ENCODE assay signal across 1 cellular context in the genomic region with DNA sequence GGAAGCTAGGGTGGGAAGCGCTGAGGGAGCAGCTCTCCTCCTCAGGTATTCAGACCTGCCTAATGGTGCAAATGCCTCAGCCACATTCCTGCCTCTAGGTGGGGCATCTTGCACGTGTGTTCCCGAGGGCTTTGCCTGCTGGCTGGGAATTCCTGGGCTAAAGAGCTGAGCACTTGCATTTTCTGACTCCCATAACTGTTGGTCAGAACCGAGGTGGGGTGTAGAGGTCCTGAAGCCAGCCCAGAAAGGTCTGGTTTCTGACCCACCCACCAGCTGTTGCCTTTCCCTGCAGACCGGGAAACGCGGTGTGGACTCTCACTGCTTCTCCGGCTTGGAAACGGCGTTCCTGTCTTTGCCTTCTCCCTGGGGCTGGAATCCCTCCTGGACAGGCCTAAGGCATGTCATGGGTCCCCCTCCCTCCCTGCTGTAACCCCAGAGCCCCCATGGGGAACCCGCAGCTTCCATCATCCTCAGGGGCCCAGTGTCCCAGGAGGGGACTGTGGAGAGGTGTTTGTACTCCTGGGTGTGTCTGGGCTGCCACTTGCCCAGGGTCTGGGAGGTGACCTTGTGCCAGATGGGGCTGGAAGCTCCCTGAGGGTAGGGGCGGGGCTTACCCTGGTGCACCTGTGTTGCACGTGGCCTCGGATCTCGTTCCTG.
TF ChIP-seq lines count a peak whose summit lies in the region.

No MANE protein-coding gene starts in this region.

TF ChIP-seq in HepG2, 621 proteins besides CTCF, POLR2A, EP300 and RAD21 (continued from another document and continues in another):
- TF ChIP-seq, protein P1, sequence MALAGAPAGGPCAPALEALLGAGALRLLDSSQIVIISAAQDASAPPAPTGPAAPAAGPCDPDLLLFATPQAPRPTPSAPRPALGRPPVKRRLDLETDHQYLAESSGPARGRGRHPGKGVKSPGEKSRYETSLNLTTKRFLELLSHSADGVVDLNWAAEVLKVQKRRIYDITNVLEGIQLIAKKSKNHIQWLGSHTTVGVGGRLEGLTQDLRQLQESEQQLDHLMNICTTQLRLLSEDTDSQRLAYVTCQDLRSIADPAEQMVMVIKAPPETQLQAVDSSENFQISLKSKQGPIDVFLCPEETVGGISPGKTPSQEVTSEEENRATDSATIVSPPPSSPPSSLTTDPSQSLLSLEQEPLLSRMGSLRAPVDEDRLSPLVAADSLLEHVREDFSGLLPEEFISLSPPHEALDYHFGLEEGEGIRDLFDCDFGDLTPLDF (CRISPR knock-in tag; IDR thresholded peaks at IDR 0.05), result no peak
- TF ChIP-seq TP53 (CRISPR knock-in tag; conservative IDR thresholded peaks at IDR 0.05) (no peak), ZFP37 (CRISPR knock-in tag; IDR thresholded peaks at IDR 0.05; ENCODE audit: borderline replicate concordance) (no peak), ZNF484 (CRISPR knock-in tag; IDR thresholded peaks at IDR 0.05; ENCODE audit: borderline replicate concordance, low read depth) (no peak), MEF2D (CRISPR knock-in tag; IDR thresholded peaks at IDR 0.05) (no peak), ZNF20 (CRISPR knock-in tag; IDR thresholded peaks at IDR 0.05) (no peak), JUN (CRISPR knock-in tag; IDR thresholded peaks at IDR 0.05) (no peak), RNF2 (conservative IDR thresholded peaks at IDR 0.05; ENCODE audit: low read depth) (no peak), KLF16 (CRISPR knock-in tag; IDR thresholded peaks at IDR 0.05) (0 out of 4 replicates have a peak, but pooled peaks of 1 of the 2 experiments have one; percentile 41), ZNF558 (CRISPR knock-in tag; IDR thresholded peaks at IDR 0.05; ENCODE audit: borderline replicate concordance) (no peak), ZSCAN31 (CRISPR knock-in tag; IDR thresholded peaks at IDR 0.05; ENCODE audit: low read depth) (no peak), FOXA1 (IDR thresholded peaks at IDR 0.05) (no peak), FOXA1 (CRISPR knock-in tag; IDR thresholded peaks at IDR 0.05) (no peak), ZNF17 (CRISPR knock-in tag; IDR thresholded peaks at IDR 0.05) (no peak), NRL (CRISPR knock-in tag; IDR thresholded peaks at IDR 0.05; ENCODE audit: borderline replicate concordance) (0 out of 2 replicates have a peak, but pooled peaks have one; percentile 32), FOXK2 (IDR thresholded peaks at IDR 0.05) (no peak), RBAK (CRISPR knock-in tag; IDR thresholded peaks at IDR 0.05) (no peak), CEBPG (CRISPR knock-in tag; IDR thresholded peaks at IDR 0.05) (no peak), MTA3 (CRISPR knock-in tag; IDR thresholded peaks at IDR 0.05) (no peak), SATB2 (CRISPR knock-in tag; IDR thresholded peaks at IDR 0.05) (no peak), SSRP1 (CRISPR knock-in tag; IDR thresholded peaks at IDR 0.05) (no peak), IRX3 (CRISPR knock-in tag; IDR thresholded peaks at IDR 0.05; ENCODE audit: borderline replicate concordance, low read depth) (no peak), MYC (CRISPR knock-in tag; IDR thresholded peaks at IDR 0.05; ENCODE audit: borderline replicate concordance) (peak; percentile 55; the same call in 1 of the 2 replicates), STAG1 (CRISPR knock-in tag; IDR thresholded peaks at IDR 0.05) (peak; percentile 97), ZNF672 (CRISPR knock-in tag; IDR thresholded peaks at IDR 0.05) (no peak), NCOA5 (CRISPR knock-in tag; IDR thresholded peaks at IDR 0.05) (no peak), ZNF749 (CRISPR knock-in tag; IDR thresholded peaks at IDR 0.05; ENCODE audit: borderline replicate concordance) (no peak), ZNF7 (CRISPR knock-in tag; IDR thresholded peaks at IDR 0.05) (no peak), ZNF432 (CRISPR knock-in tag; IDR thresholded peaks at IDR 0.05; ENCODE audit: borderline replicate concordance) (no peak), RXRB (CRISPR knock-in tag; IDR thresholded peaks at IDR 0.05; ENCODE audit: borderline replicate concordance) (peak; percentile 43; the same call in 1 of the 2 replicates), KDM3A (CRISPR knock-in tag; IDR thresholded peaks at IDR 0.05; ENCODE audit: low read depth) (peak; percentile 57; the same call in 1 of the 2 replicates)
- TF ChIP-seq, protein P2, sequence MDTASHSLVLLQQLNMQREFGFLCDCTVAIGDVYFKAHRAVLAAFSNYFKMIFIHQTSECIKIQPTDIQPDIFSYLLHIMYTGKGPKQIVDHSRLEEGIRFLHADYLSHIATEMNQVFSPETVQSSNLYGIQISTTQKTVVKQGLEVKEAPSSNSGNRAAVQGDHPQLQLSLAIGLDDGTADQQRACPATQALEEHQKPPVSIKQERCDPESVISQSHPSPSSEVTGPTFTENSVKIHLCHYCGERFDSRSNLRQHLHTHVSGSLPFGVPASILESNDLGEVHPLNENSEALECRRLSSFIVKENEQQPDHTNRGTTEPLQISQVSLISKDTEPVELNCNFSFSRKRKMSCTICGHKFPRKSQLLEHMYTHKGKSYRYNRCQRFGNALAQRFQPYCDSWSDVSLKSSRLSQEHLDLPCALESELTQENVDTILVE (CRISPR knock-in tag; IDR thresholded peaks at IDR 0.05), result 0 out of 2 replicates have a peak, but pooled peaks have one; percentile 28
- TF ChIP-seq, protein P3, sequence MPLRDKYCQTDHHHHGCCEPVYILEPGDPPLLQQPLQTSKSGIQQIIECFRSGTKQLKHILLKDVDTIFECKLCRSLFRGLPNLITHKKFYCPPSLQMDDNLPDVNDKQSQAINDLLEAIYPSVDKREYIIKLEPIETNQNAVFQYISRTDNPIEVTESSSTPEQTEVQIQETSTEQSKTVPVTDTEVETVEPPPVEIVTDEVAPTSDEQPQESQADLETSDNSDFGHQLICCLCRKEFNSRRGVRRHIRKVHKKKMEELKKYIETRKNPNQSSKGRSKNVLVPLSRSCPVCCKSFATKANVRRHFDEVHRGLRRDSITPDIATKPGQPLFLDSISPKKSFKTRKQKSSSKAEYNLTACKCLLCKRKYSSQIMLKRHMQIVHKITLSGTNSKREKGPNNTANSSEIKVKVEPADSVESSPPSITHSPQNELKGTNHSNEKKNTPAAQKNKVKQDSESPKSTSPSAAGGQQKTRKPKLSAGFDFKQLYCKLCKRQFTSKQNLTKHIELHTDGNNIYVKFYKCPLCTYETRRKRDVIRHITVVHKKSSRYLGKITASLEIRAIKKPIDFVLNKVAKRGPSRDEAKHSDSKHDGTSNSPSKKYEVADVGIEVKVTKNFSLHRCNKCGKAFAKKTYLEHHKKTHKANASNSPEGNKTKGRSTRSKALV (CRISPR knock-in tag; IDR thresholded peaks at IDR 0.05), result no peak
- TF ChIP-seq, protein P4, sequence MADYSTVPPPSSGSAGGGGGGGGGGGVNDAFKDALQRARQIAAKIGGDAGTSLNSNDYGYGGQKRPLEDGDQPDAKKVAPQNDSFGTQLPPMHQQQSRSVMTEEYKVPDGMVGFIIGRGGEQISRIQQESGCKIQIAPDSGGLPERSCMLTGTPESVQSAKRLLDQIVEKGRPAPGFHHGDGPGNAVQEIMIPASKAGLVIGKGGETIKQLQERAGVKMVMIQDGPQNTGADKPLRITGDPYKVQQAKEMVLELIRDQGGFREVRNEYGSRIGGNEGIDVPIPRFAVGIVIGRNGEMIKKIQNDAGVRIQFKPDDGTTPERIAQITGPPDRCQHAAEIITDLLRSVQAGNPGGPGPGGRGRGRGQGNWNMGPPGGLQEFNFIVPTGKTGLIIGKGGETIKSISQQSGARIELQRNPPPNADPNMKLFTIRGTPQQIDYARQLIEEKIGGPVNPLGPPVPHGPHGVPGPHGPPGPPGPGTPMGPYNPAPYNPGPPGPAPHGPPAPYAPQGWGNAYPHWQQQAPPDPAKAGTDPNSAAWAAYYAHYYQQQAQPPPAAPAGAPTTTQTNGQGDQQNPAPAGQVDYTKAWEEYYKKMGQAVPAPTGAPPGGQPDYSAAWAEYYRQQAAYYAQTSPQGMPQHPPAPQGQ (CRISPR knock-in tag; IDR thresholded peaks at IDR 0.05; ENCODE audit: borderline replicate concordance), result no peak
- TF ChIP-seq, protein P5, sequence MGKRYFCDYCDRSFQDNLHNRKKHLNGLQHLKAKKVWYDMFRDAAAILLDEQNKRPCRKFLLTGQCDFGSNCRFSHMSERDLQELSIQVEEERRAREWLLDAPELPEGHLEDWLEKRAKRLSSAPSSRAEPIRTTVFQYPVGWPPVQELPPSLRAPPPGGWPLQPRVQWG (CRISPR knock-in tag; IDR thresholded peaks at IDR 0.05; ENCODE audit: borderline replicate concordance, low read depth), result no peak
- TF ChIP-seq, protein P6, sequence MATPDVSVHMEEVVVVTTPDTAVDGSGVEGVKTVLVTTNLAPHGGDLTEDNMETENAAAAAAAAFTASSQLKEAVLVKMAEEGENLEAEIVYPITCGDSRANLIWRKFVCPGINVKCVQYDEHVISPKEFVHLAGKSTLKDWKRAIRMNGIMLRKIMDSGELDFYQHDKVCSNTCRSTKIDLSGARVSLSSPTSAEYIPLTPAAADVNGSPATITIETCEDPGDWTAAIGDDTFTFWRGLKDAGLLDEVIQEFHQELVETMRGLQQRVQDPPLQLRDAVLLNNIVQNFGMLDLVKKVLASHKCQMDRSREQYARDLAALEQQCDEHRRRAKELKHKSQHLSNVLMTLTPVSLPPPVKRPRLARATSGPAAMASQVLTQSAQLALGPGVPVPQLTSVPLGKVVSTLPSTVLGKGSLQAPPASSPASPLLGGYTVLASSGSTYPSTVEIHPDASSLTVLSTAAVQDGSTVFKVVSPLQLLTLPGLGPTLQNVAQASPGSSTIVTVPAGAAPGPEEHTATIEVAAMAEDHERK (CRISPR knock-in tag; IDR thresholded peaks at IDR 0.05; ENCODE audit: low read depth), result no peak
- TF ChIP-seq, protein P7, sequence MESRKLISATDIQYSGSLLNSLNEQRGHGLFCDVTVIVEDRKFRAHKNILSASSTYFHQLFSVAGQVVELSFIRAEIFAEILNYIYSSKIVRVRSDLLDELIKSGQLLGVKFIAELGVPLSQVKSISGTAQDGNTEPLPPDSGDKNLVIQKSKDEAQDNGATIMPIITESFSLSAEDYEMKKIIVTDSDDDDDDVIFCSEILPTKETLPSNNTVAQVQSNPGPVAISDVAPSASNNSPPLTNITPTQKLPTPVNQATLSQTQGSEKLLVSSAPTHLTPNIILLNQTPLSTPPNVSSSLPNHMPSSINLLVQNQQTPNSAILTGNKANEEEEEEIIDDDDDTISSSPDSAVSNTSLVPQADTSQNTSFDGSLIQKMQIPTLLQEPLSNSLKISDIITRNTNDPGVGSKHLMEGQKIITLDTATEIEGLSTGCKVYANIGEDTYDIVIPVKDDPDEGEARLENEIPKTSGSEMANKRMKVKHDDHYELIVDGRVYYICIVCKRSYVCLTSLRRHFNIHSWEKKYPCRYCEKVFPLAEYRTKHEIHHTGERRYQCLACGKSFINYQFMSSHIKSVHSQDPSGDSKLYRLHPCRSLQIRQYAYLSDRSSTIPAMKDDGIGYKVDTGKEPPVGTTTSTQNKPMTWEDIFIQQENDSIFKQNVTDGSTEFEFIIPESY (CRISPR knock-in tag; IDR thresholded peaks at IDR 0.05), result peak; percentile 45; the same call in 1 of the 2 replicates
- TF ChIP-seq, protein P8, sequence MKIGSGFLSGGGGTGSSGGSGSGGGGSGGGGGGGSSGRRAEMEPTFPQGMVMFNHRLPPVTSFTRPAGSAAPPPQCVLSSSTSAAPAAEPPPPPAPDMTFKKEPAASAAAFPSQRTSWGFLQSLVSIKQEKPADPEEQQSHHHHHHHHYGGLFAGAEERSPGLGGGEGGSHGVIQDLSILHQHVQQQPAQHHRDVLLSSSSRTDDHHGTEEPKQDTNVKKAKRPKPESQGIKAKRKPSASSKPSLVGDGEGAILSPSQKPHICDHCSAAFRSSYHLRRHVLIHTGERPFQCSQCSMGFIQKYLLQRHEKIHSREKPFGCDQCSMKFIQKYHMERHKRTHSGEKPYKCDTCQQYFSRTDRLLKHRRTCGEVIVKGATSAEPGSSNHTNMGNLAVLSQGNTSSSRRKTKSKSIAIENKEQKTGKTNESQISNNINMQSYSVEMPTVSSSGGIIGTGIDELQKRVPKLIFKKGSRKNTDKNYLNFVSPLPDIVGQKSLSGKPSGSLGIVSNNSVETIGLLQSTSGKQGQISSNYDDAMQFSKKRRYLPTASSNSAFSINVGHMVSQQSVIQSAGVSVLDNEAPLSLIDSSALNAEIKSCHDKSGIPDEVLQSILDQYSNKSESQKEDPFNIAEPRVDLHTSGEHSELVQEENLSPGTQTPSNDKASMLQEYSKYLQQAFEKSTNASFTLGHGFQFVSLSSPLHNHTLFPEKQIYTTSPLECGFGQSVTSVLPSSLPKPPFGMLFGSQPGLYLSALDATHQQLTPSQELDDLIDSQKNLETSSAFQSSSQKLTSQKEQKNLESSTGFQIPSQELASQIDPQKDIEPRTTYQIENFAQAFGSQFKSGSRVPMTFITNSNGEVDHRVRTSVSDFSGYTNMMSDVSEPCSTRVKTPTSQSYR (CRISPR knock-in tag; IDR thresholded peaks at IDR 0.05; ENCODE audit: borderline replicate concordance), result no peak
- TF ChIP-seq, protein P9, sequence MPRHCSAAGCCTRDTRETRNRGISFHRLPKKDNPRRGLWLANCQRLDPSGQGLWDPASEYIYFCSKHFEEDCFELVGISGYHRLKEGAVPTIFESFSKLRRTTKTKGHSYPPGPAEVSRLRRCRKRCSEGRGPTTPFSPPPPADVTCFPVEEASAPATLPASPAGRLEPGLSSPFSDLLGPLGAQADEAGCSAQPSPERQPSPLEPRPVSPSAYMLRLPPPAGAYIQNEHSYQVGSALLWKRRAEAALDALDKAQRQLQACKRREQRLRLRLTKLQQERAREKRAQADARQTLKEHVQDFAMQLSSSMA (CRISPR knock-in tag; IDR thresholded peaks at IDR 0.05), result 0 out of 2 replicates have a peak, but pooled peaks have one; percentile 56
- TF ChIP-seq, protein P10, sequence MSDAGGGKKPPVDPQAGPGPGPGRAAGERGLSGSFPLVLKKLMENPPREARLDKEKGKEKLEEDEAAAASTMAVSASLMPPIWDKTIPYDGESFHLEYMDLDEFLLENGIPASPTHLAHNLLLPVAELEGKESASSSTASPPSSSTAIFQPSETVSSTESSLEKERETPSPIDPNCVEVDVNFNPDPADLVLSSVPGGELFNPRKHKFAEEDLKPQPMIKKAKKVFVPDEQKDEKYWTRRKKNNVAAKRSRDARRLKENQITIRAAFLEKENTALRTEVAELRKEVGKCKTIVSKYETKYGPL (CRISPR knock-in tag; IDR thresholded peaks at IDR 0.05), result no peak
- TF ChIP-seq, protein P11, sequence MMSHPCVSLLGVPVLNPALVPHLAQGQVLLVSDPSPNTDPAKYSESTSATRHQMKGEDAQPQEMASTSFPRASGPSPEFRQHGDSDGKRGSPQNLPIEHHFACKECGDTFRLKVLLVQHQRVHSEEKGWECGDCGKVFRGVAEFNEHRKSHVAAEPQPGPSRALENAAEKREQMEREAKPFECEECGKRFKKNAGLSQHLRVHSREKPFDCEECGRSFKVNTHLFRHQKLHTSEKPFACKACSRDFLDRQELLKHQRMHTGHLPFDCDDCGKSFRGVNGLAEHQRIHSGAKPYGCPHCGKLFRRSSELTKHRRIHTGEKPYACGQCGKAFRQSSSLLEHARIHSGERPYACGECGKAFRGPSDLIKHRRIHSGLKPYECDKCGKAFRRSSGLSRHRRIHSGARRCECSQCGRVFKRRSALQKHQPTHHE (CRISPR knock-in tag; IDR thresholded peaks at IDR 0.05; ENCODE audit: borderline replicate concordance), result no peak
- TF ChIP-seq, protein P12, sequence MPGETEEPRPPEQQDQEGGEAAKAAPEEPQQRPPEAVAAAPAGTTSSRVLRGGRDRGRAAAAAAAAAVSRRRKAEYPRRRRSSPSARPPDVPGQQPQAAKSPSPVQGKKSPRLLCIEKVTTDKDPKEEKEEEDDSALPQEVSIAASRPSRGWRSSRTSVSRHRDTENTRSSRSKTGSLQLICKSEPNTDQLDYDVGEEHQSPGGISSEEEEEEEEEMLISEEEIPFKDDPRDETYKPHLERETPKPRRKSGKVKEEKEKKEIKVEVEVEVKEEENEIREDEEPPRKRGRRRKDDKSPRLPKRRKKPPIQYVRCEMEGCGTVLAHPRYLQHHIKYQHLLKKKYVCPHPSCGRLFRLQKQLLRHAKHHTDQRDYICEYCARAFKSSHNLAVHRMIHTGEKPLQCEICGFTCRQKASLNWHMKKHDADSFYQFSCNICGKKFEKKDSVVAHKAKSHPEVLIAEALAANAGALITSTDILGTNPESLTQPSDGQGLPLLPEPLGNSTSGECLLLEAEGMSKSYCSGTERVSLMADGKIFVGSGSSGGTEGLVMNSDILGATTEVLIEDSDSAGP (CRISPR knock-in tag; IDR thresholded peaks at IDR 0.05; ENCODE audit: borderline replicate concordance), result peak; percentile 30; the same call in 1 of the 2 replicates
